Comparison of ENCODE assay signal across 15 cellular contexts in genomic region chr7:37027104-37027503, GRCh38.
"Had no signal": no experiment of that assay in that cellular context is flagged by ENCODE, and none has a peak within 500 bp of the region (broad histone marks: within the 10 kb centered on the region; RNA-seq: fewer than 3 reads in every experiment).

No MANE protein-coding gene starts in this region.

- H3K4me3 ChIP-seq: gastroesophageal sphincter, heart left ventricle, left lung, suprapubic skin had no signal

- DNase-seq: activated CD4-positive, alpha-beta T cell treated with anti-CD3 and anti-CD28 coated beads for 1 hour; activated CD8-positive, alpha-beta memory T cell treated with anti-CD3 and anti-CD28 coated beads for 24 hours; activated CD8-positive, alpha-beta memory T cell treated with anti-CD3 and anti-CD28 coated beads, Interleukin-2, amount 50 U/mL, for 48 hours; activated naive CD4-positive, alpha-beta T cell treated with anti-CD3 and anti-CD28 coated beads for 36 hours; effector CD4-positive, alpha-beta T cell; heart left ventricle; left lung; stimulated activated CD4-positive, alpha-beta T cell treated with anti-CD3 and anti-CD28 coated beads, Interleukin-2, amount 100 ng/mL, for 24 hours; WERI-Rb-1 had no signal

- H3K27ac ChIP-seq: gastroesophageal sphincter, heart left ventricle, left lung, suprapubic skin, WERI-Rb-1 had no signal

- H3K9me3 ChIP-seq: gastroesophageal sphincter, heart left ventricle, left lung, suprapubic skin had no signal

- ATAC-seq: esophagus mucosa, gastroesophageal sphincter, heart left ventricle, left lung had no signal

- H3K27me3 Mint-ChIP-seq: progenitor cell of endocrine pancreas; stimulated activated naive CD8-positive, alpha-beta T cell treated with anti-CD3 and anti-CD28 coated beads, Interleukin-15, Interleukin-2, amounts not matched to agents 100 ng/mL and 50 ng/mL, for 24 hours; type B pancreatic cell had no signal

- H3K27ac Mint-ChIP-seq: activated naive CD4-positive, alpha-beta T cell treated with anti-CD3 and anti-CD28 coated beads for 36 hours; progenitor cell of endocrine pancreas; type B pancreatic cell had no signal

- H3K36me3 ChIP-seq: gastroesophageal sphincter, heart left ventricle, left lung, suprapubic skin, WERI-Rb-1 had no signal

- H3K9me3 Mint-ChIP-seq: activated naive CD4-positive, alpha-beta T cell treated with anti-CD3 and anti-CD28 coated beads for 36 hours had no signal

- H3K4me3 Mint-ChIP-seq: activated naive CD4-positive, alpha-beta T cell treated with anti-CD3 and anti-CD28 coated beads for 36 hours; stimulated activated naive CD8-positive, alpha-beta T cell treated with anti-CD3 and anti-CD28 coated beads, Interleukin-15, Interleukin-2, amounts not matched to agents 100 ng/mL and 50 ng/mL, for 24 hours; type B pancreatic cell had no signal

- H3K27me3 ChIP-seq: gastroesophageal sphincter, heart left ventricle, left lung, suprapubic skin had no signal
